In genomic region chr13:112747256-112747655, GRCh38 we compare ENCODE assay signal across 19 cellular contexts. TPM values are rescaled to one million over a fixed set of nuclear protein-coding genes. Genes with fewer than 3 reads are reported as not detected.
A peak's percentile ranks its signal among the peaks of the same experiment; 100 is the strongest.
DNase-seq lines count a peak whose midpoint lies in the region; ATAC-seq, FAIRE-seq and TF ChIP-seq lines count a peak whose summit lies in the region.
"Had no signal": no experiment of that assay in that cellular context is flagged by ENCODE, and none has a peak within 500 bp of the region (broad histone marks: within the 10 kb centered on the region; RNA-seq: fewer than 3 reads in every experiment).

No MANE protein-coding gene starts in this region.

- no peak overlapping the region for H3K9ac ChIP-seq in endothelial cell of umbilical vein (replicated peaks; ENCODE audit: extremely low read depth, insufficient read depth, low read length)
- H3K9ac ChIP-seq: GM23248 had no signal

- H3K4me1 Mint-ChIP-seq in activated T-helper 1 cell treated with anti-CD3 and anti-CD28 coated beads, Interleukin-12 subunit alpha, Interleukin-12 subunit beta, Interleukin-2, Interleukin-4 antibody, amounts not matched to agents 30 ng/mL and 10 ng/mL and 1 ng/mL, durations not matched to agents 14 hours and 24 hours and 36 hours (ENCODE audit: low read depth), result peaks cover 6% of the 10 kb centered on the region
- peaks cover 11% of the 10 kb centered on the region for H3K4me1 Mint-ChIP-seq in MCF 10A (ENCODE audit: insufficient read depth, unreplicated experiment)

- FAIRE-seq in endothelial cell of umbilical vein (lab: Jason Lieb, UNC) (no peak), pancreas (lab: Jason Lieb, UNC) (no peak)
- FAIRE-seq: GM12878 had no signal

- peak in 3 of 4 donors; percentile 43 to 78 (median 58) for ATAC-seq in pancreas
- ATAC-seq: effector memory CD8-positive, alpha-beta T cell; GM12878; T-helper 17 cell had no signal

- no peaks in the 10 kb centered on the region for H3K27me3 Mint-ChIP-seq in activated T-helper 1 cell treated with anti-CD3 and anti-CD28 coated beads, Interleukin-12 subunit alpha, Interleukin-12 subunit beta, Interleukin-2, Interleukin-4 antibody, amounts not matched to agents 30 ng/mL and 10 ng/mL and 1 ng/mL, durations not matched to agents 14 hours and 24 hours and 36 hours (ENCODE audit: insufficient read depth)
- H3K27me3 Mint-ChIP-seq in MCF 10A (ENCODE audit: insufficient read depth, unreplicated experiment), result no peaks in the 10 kb centered on the region
- H3K27me3 Mint-ChIP-seq: effector memory CD8-positive, alpha-beta T cell; IgD-negative memory B cell; T-helper 17 cell had no signal

- H4K20me1 ChIP-seq in endothelial cell of umbilical vein (replicated peaks; ENCODE audit: control insufficient read depth, extremely low read depth, insufficient read depth, low read length), result no peaks in the 10 kb centered on the region

- H3K9me1 ChIP-seq in endothelial cell of umbilical vein (replicated peaks; ENCODE audit: control insufficient read depth, extremely low read depth, insufficient read depth, low read length), result no peaks in the 10 kb centered on the region

- DNase-seq in COLO829 (ENCODE audit: low spot score) (peak; percentile 46), RPMI8226 (peak; percentile 62), endothelial cell of umbilical vein (ENCODE audit: low read depth, low spot score) (peak; percentile 39), pancreas (peak in 1 of 6 donors; percentile 36), coronary artery (ENCODE audit: low spot score) (no peak), MCF 10A (ENCODE audit: unreplicated experiment) (no peak), A673 (ENCODE audit: low spot score) (no peak)
- no peak for DNase-seq in activated T-helper 1 cell treated with anti-CD3 and anti-CD28 coated beads, Interleukin-12 subunit alpha, Interleukin-12 subunit beta, Interleukin-2, Interleukin-4 antibody, amounts not matched to agents 30 ng/mL and 10 ng/mL and 1 ng/mL, durations not matched to agents 14 hours and 24 hours and 36 hours (ENCODE audit: low spot score)
- DNase-seq: adrenal gland; central memory CD4-positive, alpha-beta T cell; effector memory CD8-positive, alpha-beta T cell; glutamatergic neuron; GM23248; NCI-H1694 treated with DMSO at 0.1 percent for 48 hours; PC-9; stimulated activated CD4-positive, alpha-beta T cell treated with anti-CD3 and anti-CD28 coated beads, Interleukin-12 subunit alpha, Interleukin-12 subunit beta, amount 100 ng/mL, for 4 hours; T-helper 17 cell had no signal

- POLR2A ChIA-PET in endothelial cell of umbilical vein (lab: Charles Lee), result no interaction called here
- POLR2A ChIA-PET in MCF 10A (lab: Yijun Ruan, JAX), result no interaction called here
- POLR2A ChIA-PET in A673 (lab: Charles Lee; ENCODE audit: low non-redundant PET), result no interaction called here

- no peak overlapping the region for H3K4me2 ChIP-seq in endothelial cell of umbilical vein (ENCODE audit: insufficient read depth, low read length)
- H3K4me2 ChIP-seq: PC-9 had no signal

- peaks cover 23% of the 10 kb centered on the region for H3K79me2 ChIP-seq in endothelial cell of umbilical vein (ENCODE audit: control insufficient read depth, insufficient read depth, low read length)

- no peak overlapping the region for H3K4me3 ChIP-seq in endothelial cell of umbilical vein (replicated peaks in 1 of 3; ENCODE audit: insufficient read depth in 1 of 3, low read depth in 1 of 3, low read length in 3 of 3)
- no peak overlapping the region for H3K4me3 ChIP-seq in pancreas
- H3K4me3 ChIP-seq in coronary artery, result no peak overlapping the region
- H3K4me3 ChIP-seq in A673 (ENCODE audit: low read depth, low read length, poor library complexity, severe bottlenecking), result no peak overlapping the region
- H3K4me3 ChIP-seq: adrenal gland, GM12878, GM23248, PC-9 had no signal

- no peaks in the 10 kb centered on the region for H3K36me3 Mint-ChIP-seq in activated T-helper 1 cell treated with anti-CD3 and anti-CD28 coated beads, Interleukin-12 subunit alpha, Interleukin-12 subunit beta, Interleukin-2, Interleukin-4 antibody, amounts not matched to agents 30 ng/mL and 10 ng/mL and 1 ng/mL, durations not matched to agents 14 hours and 24 hours and 36 hours (ENCODE audit: low read depth)
- peaks cover 6% of the 10 kb centered on the region for H3K36me3 Mint-ChIP-seq in MCF 10A (ENCODE audit: insufficient read depth, unreplicated experiment)

- H3K27ac Mint-ChIP-seq in activated T-helper 1 cell treated with anti-CD3 and anti-CD28 coated beads, Interleukin-12 subunit alpha, Interleukin-12 subunit beta, Interleukin-2, Interleukin-4 antibody, amounts not matched to agents 30 ng/mL and 10 ng/mL and 1 ng/mL, durations not matched to agents 14 hours and 24 hours and 36 hours, result no peak overlapping the region
- H3K27ac Mint-ChIP-seq in MCF 10A (ENCODE audit: low read depth, unreplicated experiment), result no peak overlapping the region
- H3K27ac Mint-ChIP-seq: effector memory CD8-positive, alpha-beta T cell; IgD-negative memory B cell; T-helper 17 cell had no signal

- H2AFZ ChIP-seq in endothelial cell of umbilical vein (ENCODE audit: low read depth, low read length), result no peak overlapping the region
- H2AFZ ChIP-seq: GM23248, PC-9 had no signal

- no peak overlapping the region for H3K4me3 Mint-ChIP-seq in activated T-helper 1 cell treated with anti-CD3 and anti-CD28 coated beads, Interleukin-12 subunit alpha, Interleukin-12 subunit beta, Interleukin-2, Interleukin-4 antibody, amounts not matched to agents 30 ng/mL and 10 ng/mL and 1 ng/mL, durations not matched to agents 14 hours and 24 hours and 36 hours
- H3K4me3 Mint-ChIP-seq in MCF 10A (ENCODE audit: unreplicated experiment), result no peak overlapping the region
- H3K4me3 Mint-ChIP-seq: effector memory CD8-positive, alpha-beta T cell; T-helper 17 cell had no signal

- H3K9me3 Mint-ChIP-seq in activated T-helper 1 cell treated with anti-CD3 and anti-CD28 coated beads, Interleukin-12 subunit alpha, Interleukin-12 subunit beta, Interleukin-2, Interleukin-4 antibody, amounts not matched to agents 30 ng/mL and 10 ng/mL and 1 ng/mL, durations not matched to agents 14 hours and 24 hours and 36 hours, result no peaks in the 10 kb centered on the region
- no peaks in the 10 kb centered on the region for H3K9me3 Mint-ChIP-seq in MCF 10A (ENCODE audit: unreplicated experiment)
- H3K9me3 Mint-ChIP-seq: effector memory CD8-positive, alpha-beta T cell; IgD-negative memory B cell had no signal

- intact Hi-C loops in endothelial cell of umbilical vein (cut with micrococcal nuclease) (no loop called here), pancreas (cut with DNase I) (no loop called here), MCF 10A (cut with micrococcal nuclease) (no loop called here), A673 (cut with micrococcal nuclease; ENCODE audit: unreplicated experiment) (no loop called here)
- intact Hi-C loops in activated T-helper 1 cell treated with anti-CD3 and anti-CD28 coated beads, Interleukin-12 subunit alpha, Interleukin-12 subunit beta, Interleukin-2, Interleukin-4 antibody, amounts not matched to agents 30 ng/mL and 10 ng/mL and 1 ng/mL, durations not matched to agents 14 hours and 24 hours and 36 hours (cut with micrococcal nuclease), result no loop called here

- CTCF ChIA-PET in endothelial cell of umbilical vein (lab: Charles Lee) (interaction anchor here (1.2 kb wide), 1 partner anchor 78 kb away, joined by 3 read pairs; no protein-coding TSS in a partner anchor), MCF 10A (lab: Yijun Ruan, JAX) (no interaction called here), A673 (lab: Charles Lee) (no interaction called here)

- H3K4me1 ChIP-seq in endothelial cell of umbilical vein (ENCODE audit: control insufficient read depth, extremely low read depth, insufficient read depth, low read length), result no peaks in the 10 kb centered on the region
- H3K4me1 ChIP-seq in pancreas, result no peaks in the 10 kb centered on the region
- no peaks in the 10 kb centered on the region for H3K4me1 ChIP-seq in A673 (ENCODE audit: insufficient read depth, low read length, poor library complexity, severe bottlenecking)

- no peaks in the 10 kb centered on the region for H3K36me3 ChIP-seq in endothelial cell of umbilical vein (ENCODE audit: control insufficient read depth in 2 of 2, extremely low read depth in 1 of 2, insufficient read depth in 2 of 2, low read length in 2 of 2)
- no peaks in the 10 kb centered on the region for H3K36me3 ChIP-seq in pancreas
- no peaks in the 10 kb centered on the region for H3K36me3 ChIP-seq in A673 (ENCODE audit: insufficient read depth, low read length, poor library complexity, severe bottlenecking)
- H3K36me3 ChIP-seq: adrenal gland had no signal

- 61 to 72% methylated on average over 9 of the region's 9 CpGs for WGBS in pancreas, 2 donors

- BruUV-seq in endothelial cell of umbilical vein (replicated peaks; lab: Mats Ljungman, UMichigan) (no TSS peak), MCF 10A (replicated peaks; lab: Mats Ljungman, UMichigan) (no TSS peak), A673 (replicated peaks; lab: Mats Ljungman, UMichigan) (no TSS peak)

- H3K9me3 ChIP-seq in endothelial cell of umbilical vein (replicated peaks; ENCODE audit: control insufficient read depth, insufficient read depth, low read length), result no peaks in the 10 kb centered on the region
- H3K9me3 ChIP-seq in pancreas, result no peaks in the 10 kb centered on the region
- no peaks in the 10 kb centered on the region for H3K9me3 ChIP-seq in A673 (ENCODE audit: low read depth, low read length, poor library complexity, severe bottlenecking)
- H3K9me3 ChIP-seq: adrenal gland had no signal

- TF ChIP-seq CTCF in endothelial cell of umbilical vein (IDR thresholded peaks at IDR 0.05; ENCODE audit: extremely low read depth in 1 of 2, insufficient read depth in 1 of 2, low read depth in 1 of 2, low read length in 2 of 2) (no peak), pancreas (IDR thresholded peaks at IDR 0.05) (no peak), coronary artery (IDR thresholded peaks at IDR 0.05) (no peak), MCF 10A (IDR thresholded peaks at IDR 0.05; ENCODE audit: unreplicated experiment) (no peak), A673 (conservative IDR thresholded peaks at IDR 0.05; ENCODE audit: low read depth, low read length) (no peak)

- H3K27me3 ChIP-seq in endothelial cell of umbilical vein (ENCODE audit: control insufficient read depth in 2 of 2, insufficient read depth in 2 of 2, low read length in 2 of 2), result no peaks in the 10 kb centered on the region
- H3K27me3 ChIP-seq in pancreas, result no peaks in the 10 kb centered on the region
- no peaks in the 10 kb centered on the region for H3K27me3 ChIP-seq in A673 (replicated peaks; ENCODE audit: insufficient read depth, low read depth, low read length, poor library complexity)
- H3K27me3 ChIP-seq: adrenal gland had no signal

- H3K27ac ChIP-seq in endothelial cell of umbilical vein (ENCODE audit: insufficient read depth, low read depth, low read length) (no peak overlapping the region), pancreas (peak overlapping the region in 1 of 4 donors; percentile 5), coronary artery (no peak overlapping the region), A673 (ENCODE audit: low read depth, low read length, poor library complexity, severe bottlenecking) (no peak overlapping the region)
- H3K27ac ChIP-seq: adrenal gland, GM23248, PC-9 had no signal

- TF ChIP-seq POLR2A in endothelial cell of umbilical vein (IDR thresholded peaks at IDR 0.05; ENCODE audit: low read depth, low read length), result no peak

- dilution Hi-C loops in endothelial cell of umbilical vein (cut with MboI; ENCODE audit: extremely low pct_ligation_motif_present, low sequenced_read_pairs), result no loop called here

RNA-seq across cellular contexts. Expression of gene ATP11A, which starts 57.4 kb away (rescaled TPM):
- total RNA-seq in endothelial cell of umbilical vein (71.7 and 88.1 TPM in 2 replicates), pancreas (10 to 100 TPM; 23.1 to 51.0 (median 33.6) TPM), MCF 10A (2022) (41.2 and 42.7 TPM in 2 replicates), A673 (2021) (9.4 and 11.8 TPM in 2 replicates)
- polyA plus RNA-seq in endothelial cell of umbilical vein (15.7 and 16.5 TPM in 2 replicates), pancreas (10 to 100 TPM in 1 of 2 donors, 1 to 10 TPM in 1; 9.3 to 18.7 TPM)
- polyA plus RNA-seq in endothelial cell of umbilical vein (2011; cell fraction: cytosol; rRNA removed), result 10.2 and 11.1 TPM in 2 replicates
- 48.6 and 60.6 TPM in 2 replicates for polyA plus RNA-seq in endothelial cell of umbilical vein (2011; cell fraction: nucleus; rRNA removed)
- 32.3 and 33.7 TPM in 2 replicates for polyA plus RNA-seq in endothelial cell of umbilical vein (2012)
- 40.0 and 52.7 TPM in 2 replicates for polyA minus RNA-seq in endothelial cell of umbilical vein
- polyA minus RNA-seq in endothelial cell of umbilical vein (2011; cell fraction: cytosol; rRNA and poly(A)+ RNA removed), result 11.5 TPM
- 63.1 and 78.2 TPM in 2 replicates for polyA minus RNA-seq in endothelial cell of umbilical vein (2011; cell fraction: nucleus; rRNA and poly(A)+ RNA removed)
- 90.4 and 97.8 TPM in 2 replicates for total RNA-seq in activated T-helper 1 cell treated with anti-CD3 and anti-CD28 coated beads, Interleukin-12 subunit alpha, Interleukin-12 subunit beta, Interleukin-2, Interleukin-4 antibody, amounts not matched to agents 30 ng/mL and 10 ng/mL and 1 ng/mL, durations not matched to agents 14 hours and 24 hours and 36 hours

Comparison
In these comparisons a context has a peak if more than half of its experiments do, and no peak if none do; other contexts are left out.
1. DNase-seq: peak in COLO829 (single experiment), RPMI8226 (single experiment) and endothelial cell of umbilical vein (single experiment); none in activated T-helper 1 cell treated with anti-CD3 and anti-CD28 coated beads, Interleukin-12 subunit alpha, Interleukin-12 subunit beta, Interleukin-2, Interleukin-4 antibody, amounts not matched to agents 30 ng/mL and 10 ng/mL and 1 ng/mL, durations not matched to agents 14 hours and 24 hours and 36 hours (single experiment), coronary artery (single experiment), MCF 10A (single experiment) and A673 (single experiment).